Comparison of ENCODE assay signal across 10 cellular contexts in genomic region chr12:75848961-75849360, GRCh38.
"Had no signal": no experiment of that assay in that cellular context is flagged by ENCODE, and none has a peak within 500 bp of the region (broad histone marks: within the 10 kb centered on the region; RNA-seq: fewer than 3 reads in every experiment).

No MANE protein-coding gene starts in this region.

- H3K27ac Mint-ChIP-seq: activated naive CD8-positive, alpha-beta T cell treated with anti-CD3 and anti-CD28 coated beads, Interleukin-2, amount 10 ng/mL, durations not matched to agents 7 days and 5 days; stimulated activated effector memory CD8-positive, alpha-beta T cell treated with anti-CD3 and anti-CD28 coated beads, Interleukin-12 subunit alpha, Interleukin-12 subunit beta, amount 100 ng/mL, for 72 hours had no signal

- H3K27me3 ChIP-seq: cardiac muscle cell had no signal

- ATAC-seq: stimulated activated effector memory CD8-positive, alpha-beta T cell treated with anti-CD3 and anti-CD28 coated beads, Interleukin-12 subunit alpha, Interleukin-12 subunit beta, amount 100 ng/mL, for 72 hours had no signal

- DNase-seq: activated CD4-positive, alpha-beta T cell treated with anti-CD3 and anti-CD28 coated beads for 1 hour; activated CD4-positive, alpha-beta T cell treated with anti-CD3 and anti-CD28 coated beads, Interleukin-2, amount 50 U/mL, for 48 hours; activated gamma-delta T cell treated with Interleukin-2 at 50 U/mL for 16 hours; activated naive CD8-positive, alpha-beta T cell treated with anti-CD3 and anti-CD28 coated beads, Interleukin-2, amount 10 ng/mL, durations not matched to agents 7 days and 5 days; activated T-cell treated with anti-CD3 and anti-CD28 coated beads, Interleukin-2, amount 50 U/mL, for 48 hours; small intestine; T-helper 9 cell; trophoblast cell had no signal

- H3K4me3 ChIP-seq: cardiac muscle cell had no signal

- H3K27ac ChIP-seq: cardiac muscle cell had no signal

- H3K36me3 Mint-ChIP-seq: stimulated activated effector memory CD8-positive, alpha-beta T cell treated with anti-CD3 and anti-CD28 coated beads, Interleukin-12 subunit alpha, Interleukin-12 subunit beta, amount 100 ng/mL, for 72 hours had no signal

- H3K4me3 Mint-ChIP-seq: activated naive CD8-positive, alpha-beta T cell treated with anti-CD3 and anti-CD28 coated beads, Interleukin-2, amount 10 ng/mL, durations not matched to agents 7 days and 5 days; stimulated activated effector memory CD8-positive, alpha-beta T cell treated with anti-CD3 and anti-CD28 coated beads, Interleukin-12 subunit alpha, Interleukin-12 subunit beta, amount 100 ng/mL, for 72 hours had no signal

- H3K4me1 Mint-ChIP-seq: stimulated activated effector memory CD8-positive, alpha-beta T cell treated with anti-CD3 and anti-CD28 coated beads, Interleukin-12 subunit alpha, Interleukin-12 subunit beta, amount 100 ng/mL, for 72 hours had no signal

- H3K36me3 ChIP-seq: cardiac muscle cell had no signal
